In genomic region chr9:4839470-4839912, GRCh38 we compare ENCODE assay signal across 22 cellular contexts. TPM values are rescaled to one million over a fixed set of nuclear protein-coding genes. Genes with fewer than 3 reads are reported as not detected.
A peak's percentile ranks its signal among the peaks of the same experiment; 100 is the strongest.
DNase-seq lines count a peak whose midpoint lies in the region; ATAC-seq, FAIRE-seq and TF ChIP-seq lines count a peak whose summit lies in the region.
"Had no signal": no experiment of that assay in that cellular context is flagged by ENCODE, and none has a peak within 500 bp of the region (broad histone marks: within the 10 kb centered on the region; RNA-seq: fewer than 3 reads in every experiment).

No MANE protein-coding gene starts in this region.

- peak overlapping the region; percentile 33 for H3K27ac Mint-ChIP-seq in activated naive CD4-positive, alpha-beta T cell treated with anti-CD3 and anti-CD28 coated beads, Interleukin-2, amount 50 U/mL, for 24 hours
- H3K27ac Mint-ChIP-seq in astrocyte (ENCODE audit: unreplicated experiment), result peak overlapping the region; percentile 17
- H3K27ac Mint-ChIP-seq: effector memory CD8-positive, alpha-beta T cell had no signal

- H3K4me1 Mint-ChIP-seq in activated naive CD4-positive, alpha-beta T cell treated with anti-CD3 and anti-CD28 coated beads, Interleukin-2, amount 50 U/mL, for 24 hours, result peaks cover 68% of the 10 kb centered on the region
- peaks cover 50% of the 10 kb centered on the region for H3K4me1 Mint-ChIP-seq in astrocyte (ENCODE audit: low read depth, unreplicated experiment)

- peak in 1 of 4 donors; percentile 74 for TF ChIP-seq EP300 in upper lobe of left lung (IDR thresholded peaks at IDR 0.05)

- no peak for DNase-seq in activated naive CD4-positive, alpha-beta T cell treated with anti-CD3 and anti-CD28 coated beads, Interleukin-2, amount 50 U/mL, for 16 hours
- DNase-seq in astrocyte (ENCODE audit: low read depth) (no peak), lower lobe of right lung (no peak), upper lobe of left lung (peak in 1 of 2 donors; percentile 28), GM19240 (ENCODE audit: insufficient read length, low spot score) (no peak), BE2C (no peak)
- no peak for DNase-seq in activated CD8-positive, alpha-beta memory T cell treated with anti-CD3 and anti-CD28 coated beads, Interleukin-2, amount 50 U/mL, for 4 hours
- DNase-seq: activated CD4-positive, alpha-beta memory T cell treated with anti-CD3 and anti-CD28 coated beads for 36 hours; CD4-positive, CD25-positive, alpha-beta regulatory T cell; DMS153; effector memory CD8-positive, alpha-beta T cell; esophagus squamous epithelium; glutamatergic neuron; mammary epithelial cell; MM.1S; NCI-H774; ovary; PC-3; SJCRH30 had no signal

- FAIRE-seq in astrocyte (lab: Jason Lieb, UNC), result no peak

- H3K36me3 Mint-ChIP-seq in activated naive CD4-positive, alpha-beta T cell treated with anti-CD3 and anti-CD28 coated beads, Interleukin-2, amount 50 U/mL, for 24 hours, result peaks cover 44% of the 10 kb centered on the region
- H3K36me3 Mint-ChIP-seq in astrocyte (ENCODE audit: low read depth, unreplicated experiment), result peaks cover 14% of the 10 kb centered on the region

- H3K4me3 ChIP-seq in astrocyte (ENCODE audit: insufficient read depth, low read depth, low read length) (no peak overlapping the region), lower lobe of right lung (no peak overlapping the region), upper lobe of left lung (no peak overlapping the region), BE2C (ENCODE audit: low read depth, low read length) (no peak overlapping the region)
- H3K4me3 ChIP-seq: ascending aorta, esophagus squamous epithelium, ovary, SJCRH30 had no signal

- H3K27ac ChIP-seq in astrocyte (ENCODE audit: low read depth, low read length) (no peak overlapping the region), lower lobe of right lung (no peak overlapping the region), upper lobe of left lung (peak overlapping the region in 3 of 4 donors; percentile 11 to 38 (median 33))
- H3K27ac ChIP-seq: esophagus squamous epithelium, SJCRH30 had no signal

- H3K4me1 ChIP-seq in astrocyte (ENCODE audit: insufficient read depth, low read length) (peaks cover 28% of the 10 kb centered on the region), lower lobe of right lung (peaks cover 27% of the 10 kb centered on the region), upper lobe of left lung (peaks cover 15 to 41% (median 33%) of the 10 kb centered on the region in 4 donors), BE2C (no peaks in the 10 kb centered on the region)

- H3K4me2 ChIP-seq in astrocyte (ENCODE audit: low read length), result no peak overlapping the region

- TF ChIP-seq POLR2A in upper lobe of left lung (IDR thresholded peaks at IDR 0.05), result no peak

- intact Hi-C loops in lower lobe of right lung (cut with DNase I), result no loop called here

- H3K9me3 ChIP-seq in astrocyte (ENCODE audit: insufficient read depth, low read depth, low read length) (no peaks in the 10 kb centered on the region), lower lobe of right lung (no peaks in the 10 kb centered on the region), upper lobe of left lung (no peaks in the 10 kb centered on the region), BE2C (no peaks in the 10 kb centered on the region)
- H3K9me3 ChIP-seq: ascending aorta, esophagus squamous epithelium, ovary, SJCRH30 had no signal

- peak overlapping the region; percentile 1 for H3K4me3 Mint-ChIP-seq in activated naive CD4-positive, alpha-beta T cell treated with anti-CD3 and anti-CD28 coated beads, Interleukin-2, amount 50 U/mL, for 24 hours
- H3K4me3 Mint-ChIP-seq in astrocyte (ENCODE audit: unreplicated experiment), result no peak overlapping the region
- H3K4me3 Mint-ChIP-seq: activated CD4-positive, alpha-beta memory T cell treated with anti-CD3 and anti-CD28 coated beads for 36 hours; CD4-positive, CD25-positive, alpha-beta regulatory T cell; effector memory CD8-positive, alpha-beta T cell had no signal

- H4K20me1 ChIP-seq in astrocyte (ENCODE audit: insufficient read depth, low read length), result no peaks in the 10 kb centered on the region

- peaks cover 5% of the 10 kb centered on the region for H3K36me3 ChIP-seq in astrocyte (ENCODE audit: insufficient read depth, low read length)
- H3K36me3 ChIP-seq in lower lobe of right lung, result peaks cover 34% of the 10 kb centered on the region
- peaks cover 0 to 30% (median 5%) of the 10 kb centered on the region in 4 donors for H3K36me3 ChIP-seq in upper lobe of left lung
- H3K36me3 ChIP-seq in BE2C, result peaks cover 25% of the 10 kb centered on the region
- H3K36me3 ChIP-seq: ovary had no signal

- H2AFZ ChIP-seq in astrocyte (ENCODE audit: low read depth, low read length), result no peak overlapping the region

- peak; percentile 67 to 81 for ATAC-seq in lower lobe of right lung
- ATAC-seq in upper lobe of left lung (ENCODE audit: low FRiP score in 2 of 2), result peak in 1 of 2 donors; percentile 30
- ATAC-seq: effector memory CD8-positive, alpha-beta T cell; HCT116; PC-3 had no signal

- no peaks in the 10 kb centered on the region for H3K9me3 Mint-ChIP-seq in activated naive CD4-positive, alpha-beta T cell treated with anti-CD3 and anti-CD28 coated beads, Interleukin-2, amount 50 U/mL, for 24 hours
- H3K9me3 Mint-ChIP-seq in astrocyte (ENCODE audit: unreplicated experiment), result no peaks in the 10 kb centered on the region
- H3K9me3 Mint-ChIP-seq: activated CD4-positive, alpha-beta memory T cell treated with anti-CD3 and anti-CD28 coated beads for 36 hours; CD4-positive, CD25-positive, alpha-beta regulatory T cell; effector memory CD8-positive, alpha-beta T cell had no signal

- WGBS in upper lobe of left lung, 2 donors, result 71 to 74% methylated on average over 1 of the region's 1 CpG

- H3K79me2 ChIP-seq in astrocyte (ENCODE audit: insufficient read depth, low read length), result peaks cover 10% of the 10 kb centered on the region

- H3K27me3 Mint-ChIP-seq in activated naive CD4-positive, alpha-beta T cell treated with anti-CD3 and anti-CD28 coated beads, Interleukin-2, amount 50 U/mL, for 24 hours, result no peaks in the 10 kb centered on the region
- H3K27me3 Mint-ChIP-seq in astrocyte (ENCODE audit: low read depth, unreplicated experiment), result no peaks in the 10 kb centered on the region
- H3K27me3 Mint-ChIP-seq: activated CD4-positive, alpha-beta memory T cell treated with anti-CD3 and anti-CD28 coated beads for 36 hours; CD4-positive, CD25-positive, alpha-beta regulatory T cell; effector memory CD8-positive, alpha-beta T cell had no signal

- TF ChIP-seq CTCF in astrocyte (IDR thresholded peaks at IDR 0.05; ENCODE audit: insufficient read depth, low read depth, low read length) (no peak), lower lobe of right lung (IDR thresholded peaks at IDR 0.05) (no peak), upper lobe of left lung (IDR thresholded peaks at IDR 0.05) (no peak), BE2C (IDR thresholded peaks at IDR 0.05; ENCODE audit: low read depth, low read length) (no peak)

- no peak overlapping the region for H3K9ac ChIP-seq in astrocyte (ENCODE audit: low read length)

- H3K27me3 ChIP-seq in astrocyte (ENCODE audit: insufficient read depth, low read length) (no peaks in the 10 kb centered on the region), lower lobe of right lung (ENCODE audit: low read depth) (no peaks in the 10 kb centered on the region), upper lobe of left lung (no peaks in the 10 kb centered on the region), BE2C (no peaks in the 10 kb centered on the region)
- H3K27me3 ChIP-seq: ascending aorta, esophagus squamous epithelium, ovary, SJCRH30 had no signal

RNA-seq across cellular contexts. Expression of gene RCL1, which starts 46.7 kb away (rescaled TPM):
- total RNA-seq in astrocyte, result 19.6 and 22.3 TPM in 2 replicates
- 22.9 TPM for total RNA-seq in lower lobe of right lung
- total RNA-seq in upper lobe of left lung, result 10 to 100 TPM; 20.8 to 63.9 (median 30.1) TPM
- polyA plus RNA-seq in BE2C (2012; ENCODE audit: insufficient read depth, insufficient read length, low read depth), result 18.8 TPM

Comparison
In these comparisons a context has a peak if more than half of its experiments do, and no peak if none do; other contexts are left out.
1. H3K27ac ChIP-seq: peak in upper lobe of left lung (3 of 4); none in astrocyte (single experiment) and lower lobe of right lung (single experiment).